Comparison of ENCODE assay signal across 7 cellular contexts in the genomic region with DNA sequence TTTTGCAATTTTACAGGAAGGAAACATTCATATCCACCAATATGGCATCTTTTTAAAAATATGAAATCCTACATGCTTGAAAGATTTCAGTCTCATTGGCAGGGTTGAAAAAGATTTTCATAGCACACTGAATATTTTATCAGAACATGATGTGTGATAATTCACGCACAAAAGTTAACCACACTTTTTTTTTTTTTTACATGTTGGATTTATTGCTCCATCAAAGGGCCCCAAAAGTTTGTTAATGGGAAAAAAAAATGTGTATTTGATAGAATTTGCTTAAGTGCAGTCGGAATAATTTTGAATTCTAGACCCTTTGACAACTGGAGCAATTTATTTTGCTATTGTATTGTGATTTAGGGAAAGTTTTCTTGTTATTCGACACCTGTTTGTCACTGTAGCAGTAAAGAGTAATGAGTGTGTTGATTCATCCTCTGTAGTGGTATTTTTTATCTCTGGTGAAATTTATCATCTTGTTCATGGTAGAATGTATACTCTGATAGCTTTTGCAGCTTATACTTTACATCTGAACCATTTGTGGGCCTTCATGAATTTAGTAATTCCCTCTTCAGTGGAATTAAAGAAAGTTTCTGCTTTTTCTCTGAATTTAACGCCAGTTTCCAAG. TPM values are rescaled to one million over a fixed set of nuclear protein-coding genes. Genes with fewer than 3 reads are reported as not detected.
DNase-seq lines count a peak whose midpoint lies in the region; ATAC-seq and TF ChIP-seq lines count a peak whose summit lies in the region.

No MANE protein-coding gene starts in this region.

- H3K4me1 Mint-ChIP-seq in WTC11: peaks cover 22% of the 10 kb centered on the region

- H4K20me1 ChIP-seq in smooth muscle cell (ENCODE audit: low read depth): peaks cover 47% of the 10 kb centered on the region

- POLR2A ChIA-PET in HEK293T (lab: Yijun Ruan, JAX) (no interaction called here), WTC11 (lab: Charles Lee) (no interaction called here)

- H3F3A ChIP-seq in smooth muscle cell (ENCODE audit: low read depth): peaks cover 12% of the 10 kb centered on the region

- H3K79me2 ChIP-seq in smooth muscle cell (ENCODE audit: low read depth): peaks cover 42% of the 10 kb centered on the region

- H3K9me3 Mint-ChIP-seq in WTC11: no peaks in the 10 kb centered on the region

- peaks cover 7% of the 10 kb centered on the region for H3K4me1 ChIP-seq in foreskin keratinocyte
- H3K4me1 ChIP-seq in smooth muscle cell (ENCODE audit: low read depth): peaks cover 20% of the 10 kb centered on the region

- H3K27me3 ChIP-seq in foreskin keratinocyte (peaks cover 44% of the 10 kb centered on the region), smooth muscle cell (ENCODE audit: low read depth) (no peaks in the 10 kb centered on the region)

- CTCF ChIA-PET in HEK293T (lab: Yijun Ruan, JAX) (interaction anchor here (0.8 kb wide), 1 partner anchor 440 kb away, joined by 4 read pairs; no protein-coding TSS in a partner anchor), WTC11 (lab: Charles Lee) (no interaction called here)

- ATAC-seq in WTC11 (no peak), foreskin keratinocyte (no peak)

- no peak for DNase-seq in HEK293T (ENCODE audit: extremely low spot score)
- DNase-seq in WTC11 (ENCODE audit: low spot score): no peak
- no peak for DNase-seq in foreskin keratinocyte
- no peak for DNase-seq in smooth muscle cell (lab: John Stamatoyannopoulos, UW; ENCODE audit: unreplicated experiment)
- DNase-seq in NCI-H1048 (lab: John Stamatoyannopoulos, UW): no peak
- DNase-seq in midbrain (lab: John Stamatoyannopoulos, UW): no peak
- DNase-seq in MV-4-11 (lab: John Stamatoyannopoulos, UW): no peak

- peak overlapping the region; percentile 82 for H3K4me3 ChIP-seq in smooth muscle cell

- no peaks in the 10 kb centered on the region for H3K36me3 ChIP-seq in smooth muscle cell (ENCODE audit: low read depth)

- peak overlapping the region; percentile 88 for H2AFZ ChIP-seq in smooth muscle cell (ENCODE audit: low read depth)

- H3K9ac ChIP-seq in smooth muscle cell (ENCODE audit: low read depth): peak overlapping the region; percentile 75

- H3K9me3 ChIP-seq in smooth muscle cell (replicated peaks; ENCODE audit: low read depth): no peaks in the 10 kb centered on the region

- H3K36me3 Mint-ChIP-seq in WTC11: no peaks in the 10 kb centered on the region

- H3K27me3 Mint-ChIP-seq in WTC11 (ENCODE audit: low read depth): peaks cover 20% of the 10 kb centered on the region

- peak overlapping the region; percentile 70 for H3K4me3 Mint-ChIP-seq in WTC11

- TF ChIP-seq CTCF in WTC11 (IDR thresholded peaks at IDR 0.05) (no peak), foreskin keratinocyte (conservative IDR thresholded peaks at IDR 0.05) (no peak), smooth muscle cell (IDR thresholded peaks at IDR 0.05; ENCODE audit: borderline replicate concordance, insufficient read depth, poor library complexity, severe bottlenecking) (no peak)

- peak overlapping the region; percentile 98 for H3K4me2 ChIP-seq in smooth muscle cell

- no peak overlapping the region for H3K27ac Mint-ChIP-seq in WTC11

- H3K27ac ChIP-seq in foreskin keratinocyte (peak overlapping the region; percentile 10), smooth muscle cell (ENCODE audit: low read depth) (peak overlapping the region; percentile 50)

- WGBS in smooth muscle cell (ENCODE audit: low lambda C conversion rate): 62% methylated on average over 4 of the region's 4 CpGs

TF ChIP-seq in HEK293T, 16 proteins besides CTCF, POLR2A, EP300 and RAD21:
- TF ChIP-seq ELF4 (IDR thresholded peaks at IDR 0.05) (no peak), ZNF384 (IDR thresholded peaks at IDR 0.05) (peak; percentile 65; the same call in 1 of the 2 replicates)
- TF ChIP-seq, protein P1, sequence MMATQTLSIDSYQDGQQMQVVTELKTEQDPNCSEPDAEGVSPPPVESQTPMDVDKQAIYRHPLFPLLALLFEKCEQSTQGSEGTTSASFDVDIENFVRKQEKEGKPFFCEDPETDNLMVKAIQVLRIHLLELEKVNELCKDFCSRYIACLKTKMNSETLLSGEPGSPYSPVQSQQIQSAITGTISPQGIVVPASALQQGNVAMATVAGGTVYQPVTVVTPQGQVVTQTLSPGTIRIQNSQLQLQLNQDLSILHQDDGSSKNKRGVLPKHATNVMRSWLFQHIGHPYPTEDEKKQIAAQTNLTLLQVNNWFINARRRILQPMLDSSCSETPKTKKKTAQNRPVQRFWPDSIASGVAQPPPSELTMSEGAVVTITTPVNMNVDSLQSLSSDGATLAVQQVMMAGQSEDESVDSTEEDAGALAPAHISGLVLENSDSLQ (IDR thresholded peaks at IDR 0.05): peak; percentile 35; the same call in 1 of the 2 replicates

TF ChIP-seq in WTC11, 78 proteins besides CTCF, POLR2A, EP300 and RAD21 (continues in another document):
- TF ChIP-seq NFATC4 (CRISPR knock-in tag; IDR thresholded peaks at IDR 0.05) (no peak), CBFB (CRISPR knock-in tag; IDR thresholded peaks at IDR 0.05; ENCODE audit: low read depth) (no peak), ZNF317 (CRISPR knock-in tag; IDR thresholded peaks at IDR 0.05; ENCODE audit: borderline replicate concordance, low read depth) (no peak), ZMAT4 (CRISPR knock-in tag; IDR thresholded peaks at IDR 0.05) (no peak), NR3C1 (CRISPR knock-in tag; conservative IDR thresholded peaks at IDR 0.05; ENCODE audit: low read depth) (no peak), RELA (CRISPR knock-in tag; IDR thresholded peaks at IDR 0.05; ENCODE audit: borderline replicate concordance) (no peak), KAT7 (CRISPR knock-in tag; IDR thresholded peaks at IDR 0.05; ENCODE audit: borderline replicate concordance) (no peak)
- TF ChIP-seq, protein P2, sequence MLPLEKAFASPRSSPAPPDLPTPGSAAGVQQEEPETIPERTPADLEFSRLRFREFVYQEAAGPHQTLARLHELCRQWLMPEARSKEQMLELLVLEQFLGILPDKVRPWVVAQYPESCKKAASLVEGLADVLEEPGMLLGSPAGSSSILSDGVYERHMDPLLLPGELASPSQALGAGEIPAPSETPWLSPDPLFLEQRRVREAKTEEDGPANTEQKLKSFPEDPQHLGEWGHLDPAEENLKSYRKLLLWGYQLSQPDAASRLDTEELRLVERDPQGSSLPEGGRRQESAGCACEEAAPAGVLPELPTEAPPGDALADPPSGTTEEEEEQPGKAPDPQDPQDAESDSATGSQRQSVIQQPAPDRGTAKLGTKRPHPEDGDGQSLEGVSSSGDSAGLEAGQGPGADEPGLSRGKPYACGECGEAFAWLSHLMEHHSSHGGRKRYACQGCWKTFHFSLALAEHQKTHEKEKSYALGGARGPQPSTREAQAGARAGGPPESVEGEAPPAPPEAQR (CRISPR knock-in tag; IDR thresholded peaks at IDR 0.05): no peak
- TF ChIP-seq, protein P3, sequence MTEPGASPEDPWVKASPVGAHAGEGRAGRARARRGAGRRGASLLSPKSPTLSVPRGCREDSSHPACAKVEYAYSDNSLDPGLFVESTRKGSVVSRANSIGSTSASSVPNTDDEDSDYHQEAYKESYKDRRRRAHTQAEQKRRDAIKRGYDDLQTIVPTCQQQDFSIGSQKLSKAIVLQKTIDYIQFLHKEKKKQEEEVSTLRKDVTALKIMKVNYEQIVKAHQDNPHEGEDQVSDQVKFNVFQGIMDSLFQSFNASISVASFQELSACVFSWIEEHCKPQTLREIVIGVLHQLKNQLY (CRISPR knock-in tag; IDR thresholded peaks at IDR 0.05): no peak
- TF ChIP-seq, protein P4, sequence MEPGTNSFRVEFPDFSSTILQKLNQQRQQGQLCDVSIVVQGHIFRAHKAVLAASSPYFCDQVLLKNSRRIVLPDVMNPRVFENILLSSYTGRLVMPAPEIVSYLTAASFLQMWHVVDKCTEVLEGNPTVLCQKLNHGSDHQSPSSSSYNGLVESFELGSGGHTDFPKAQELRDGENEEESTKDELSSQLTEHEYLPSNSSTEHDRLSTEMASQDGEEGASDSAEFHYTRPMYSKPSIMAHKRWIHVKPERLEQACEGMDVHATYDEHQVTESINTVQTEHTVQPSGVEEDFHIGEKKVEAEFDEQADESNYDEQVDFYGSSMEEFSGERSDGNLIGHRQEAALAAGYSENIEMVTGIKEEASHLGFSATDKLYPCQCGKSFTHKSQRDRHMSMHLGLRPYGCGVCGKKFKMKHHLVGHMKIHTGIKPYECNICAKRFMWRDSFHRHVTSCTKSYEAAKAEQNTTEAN (CRISPR knock-in tag; IDR thresholded peaks at IDR 0.05): no peak
- TF ChIP-seq, protein P5, sequence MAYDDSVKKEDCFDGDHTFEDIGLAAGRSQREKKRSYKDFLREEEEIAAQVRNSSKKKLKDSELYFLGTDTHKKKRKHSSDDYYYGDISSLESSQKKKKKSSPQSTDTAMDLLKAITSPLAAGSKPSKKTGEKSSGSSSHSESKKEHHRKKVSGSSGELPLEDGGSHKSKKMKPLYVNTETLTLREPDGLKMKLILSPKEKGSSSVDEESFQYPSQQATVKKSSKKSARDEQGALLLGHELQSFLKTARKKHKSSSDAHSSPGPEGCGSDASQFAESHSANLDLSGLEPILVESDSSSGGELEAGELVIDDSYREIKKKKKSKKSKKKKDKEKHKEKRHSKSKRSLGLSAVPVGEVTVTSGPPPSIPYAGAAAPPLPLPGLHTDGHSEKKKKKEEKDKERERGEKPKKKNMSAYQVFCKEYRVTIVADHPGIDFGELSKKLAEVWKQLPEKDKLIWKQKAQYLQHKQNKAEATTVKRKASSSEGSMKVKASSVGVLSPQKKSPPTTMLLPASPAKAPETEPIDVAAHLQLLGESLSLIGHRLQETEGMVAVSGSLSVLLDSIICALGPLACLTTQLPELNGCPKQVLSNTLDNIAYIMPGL (CRISPR knock-in tag; IDR thresholded peaks at IDR 0.05): no peak
- TF ChIP-seq, protein P6, sequence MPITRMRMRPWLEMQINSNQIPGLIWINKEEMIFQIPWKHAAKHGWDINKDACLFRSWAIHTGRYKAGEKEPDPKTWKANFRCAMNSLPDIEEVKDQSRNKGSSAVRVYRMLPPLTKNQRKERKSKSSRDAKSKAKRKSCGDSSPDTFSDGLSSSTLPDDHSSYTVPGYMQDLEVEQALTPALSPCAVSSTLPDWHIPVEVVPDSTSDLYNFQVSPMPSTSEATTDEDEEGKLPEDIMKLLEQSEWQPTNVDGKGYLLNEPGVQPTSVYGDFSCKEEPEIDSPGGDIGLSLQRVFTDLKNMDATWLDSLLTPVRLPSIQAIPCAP (CRISPR knock-in tag; IDR thresholded peaks at IDR 0.05): no peak

RNA-seq across cellular contexts. Expression of gene EML1, which starts 1.1 kb away (rescaled TPM):
- total RNA-seq in WTC11 (2021) (10.9 to 16.1 TPM (median 11.4 TPM) in 3 replicates), foreskin keratinocyte (3.7 and 7.4 TPM in 2 replicates), smooth muscle cell (16.5 and 31.2 TPM in 2 replicates)
- polyA plus RNA-seq in foreskin keratinocyte (1.1 and 2.2 TPM in 2 replicates), smooth muscle cell (13.0 and 14.4 TPM in 2 replicates)
